15 cellular contexts compared by ENCODE assay signal in the genomic region with DNA sequence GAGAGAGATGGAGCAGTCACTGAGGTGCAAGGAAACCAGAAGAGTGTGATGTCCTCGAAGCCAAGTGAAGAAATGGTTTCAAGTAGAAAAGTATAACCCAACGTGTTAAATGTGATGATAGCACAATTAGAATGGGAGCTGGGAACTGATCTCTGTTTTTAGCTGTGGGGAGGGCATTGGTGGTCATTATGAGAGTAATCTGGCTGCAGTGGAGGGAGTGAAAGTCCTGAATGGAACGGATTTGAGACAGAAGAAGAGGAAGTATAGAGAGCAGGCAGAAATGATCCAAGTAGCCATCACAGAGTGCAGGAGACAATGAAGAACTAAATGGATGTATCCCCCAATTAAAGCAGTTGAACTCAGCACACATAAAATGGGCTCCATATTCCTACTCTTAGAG.
A peak's percentile ranks its signal among the peaks of the same experiment; 100 is the strongest.
DNase-seq lines count a peak whose midpoint lies in the region; ATAC-seq, FAIRE-seq and TF ChIP-seq lines count a peak whose summit lies in the region.
"Had no signal": no experiment of that assay in that cellular context is flagged by ENCODE, and none has a peak within 500 bp of the region (broad histone marks: within the 10 kb centered on the region; RNA-seq: fewer than 3 reads in every experiment).

No MANE protein-coding gene starts in this region.

- ATAC-seq in GM18868 (IDR thresholded peaks at IDR 0.05; ENCODE audit: unreplicated experiment) (peak; percentile 56), HG03432 (IDR thresholded peaks at IDR 0.05; ENCODE audit: unreplicated experiment) (peak; percentile 43), right lobe of liver (no peak)
- ATAC-seq: CD8-positive, alpha-beta T cell had no signal

- FAIRE-seq in bronchial epithelial cell (lab: Jason Lieb, UNC), result peak; percentile 92
- FAIRE-seq: GM12891 had no signal

- H3K9me3 ChIP-seq in right lobe of liver, result no peaks in the 10 kb centered on the region
- H3K9me3 ChIP-seq: BLaER1 treated with 17β-estradiol and CSF1 and Interleukin-3, amounts not matched to agents 10 nM and 100 nM had no signal

- 52% methylated on average over 3 of the region's 3 CpGs for WGBS in right lobe of liver (ENCODE audit: insufficient coverage, low coverage, low lambda C conversion rate, missing lambda C conversion rate)

- no peaks in the 10 kb centered on the region for H3K27me3 ChIP-seq in bronchial epithelial cell (ENCODE audit: control insufficient read depth, insufficient read depth, low read length)
- no peaks in the 10 kb centered on the region for H3K27me3 ChIP-seq in right lobe of liver
- H3K27me3 ChIP-seq: BLaER1 treated with 17β-estradiol and CSF1 and Interleukin-3, amounts not matched to agents 10 nM and 100 nM had no signal

- TF ChIP-seq POLR2A in right lobe of liver (IDR thresholded peaks at IDR 0.05), result no peak

- no peak overlapping the region for H3K27ac ChIP-seq in right lobe of liver
- H3K27ac ChIP-seq: BLaER1 treated with 17β-estradiol and CSF1 and Interleukin-3, amounts not matched to agents 10 nM and 100 nM; GM23248 had no signal

- H3K36me3 ChIP-seq in bronchial epithelial cell (ENCODE audit: control insufficient read depth, insufficient read depth, low read length) (no peaks in the 10 kb centered on the region), right lobe of liver (no peaks in the 10 kb centered on the region)
- H3K36me3 ChIP-seq: BLaER1 treated with 17β-estradiol and CSF1 and Interleukin-3, amounts not matched to agents 10 nM and 100 nM had no signal

- DNase-seq in bronchial epithelial cell (ENCODE audit: low read depth), result no peak
- no peak for DNase-seq in right lobe of liver
- DNase-seq in posterior vena cava (ENCODE audit: low spot score), result no peak
- no peak for DNase-seq in DMS79 treated with DMSO at 0.1 percent for 48 hours (lab: John Stamatoyannopoulos, UW)
- DNase-seq: Calu3; CD8-positive, alpha-beta T cell; DND-41; EL; GM23248; HCEC 1CT; KG1 had no signal

- intact Hi-C loops in right lobe of liver (cut with DNase I) (no loop called here), posterior vena cava (cut with DNase I) (no loop called here)

- H3K4me1 ChIP-seq in right lobe of liver, result no peaks in the 10 kb centered on the region
- H3K4me1 ChIP-seq: BLaER1 treated with 17β-estradiol and CSF1 and Interleukin-3, amounts not matched to agents 10 nM and 100 nM had no signal

- H3K4me3 ChIP-seq in bronchial epithelial cell (ENCODE audit: low read depth, low read length) (no peak overlapping the region), right lobe of liver (no peak overlapping the region)
- H3K4me3 ChIP-seq: BLaER1 treated with 17β-estradiol and CSF1 and Interleukin-3, amounts not matched to agents 10 nM and 100 nM; GM23248 had no signal

- TF ChIP-seq CTCF in bronchial epithelial cell (IDR thresholded peaks at IDR 0.05; ENCODE audit: insufficient read depth, low read length, severe bottlenecking), result no peak
- no peak for TF ChIP-seq CTCF in right lobe of liver (IDR thresholded peaks at IDR 0.05)

Comparison
In these comparisons a context has a peak if more than half of its experiments do, and no peak if none do; other contexts are left out.
1. ATAC-seq: peak in GM18868 (single experiment) and HG03432 (single experiment); none in right lobe of liver (0 of 4).